ENCODE assay signal across 32 cellular contexts in the genomic region with DNA sequence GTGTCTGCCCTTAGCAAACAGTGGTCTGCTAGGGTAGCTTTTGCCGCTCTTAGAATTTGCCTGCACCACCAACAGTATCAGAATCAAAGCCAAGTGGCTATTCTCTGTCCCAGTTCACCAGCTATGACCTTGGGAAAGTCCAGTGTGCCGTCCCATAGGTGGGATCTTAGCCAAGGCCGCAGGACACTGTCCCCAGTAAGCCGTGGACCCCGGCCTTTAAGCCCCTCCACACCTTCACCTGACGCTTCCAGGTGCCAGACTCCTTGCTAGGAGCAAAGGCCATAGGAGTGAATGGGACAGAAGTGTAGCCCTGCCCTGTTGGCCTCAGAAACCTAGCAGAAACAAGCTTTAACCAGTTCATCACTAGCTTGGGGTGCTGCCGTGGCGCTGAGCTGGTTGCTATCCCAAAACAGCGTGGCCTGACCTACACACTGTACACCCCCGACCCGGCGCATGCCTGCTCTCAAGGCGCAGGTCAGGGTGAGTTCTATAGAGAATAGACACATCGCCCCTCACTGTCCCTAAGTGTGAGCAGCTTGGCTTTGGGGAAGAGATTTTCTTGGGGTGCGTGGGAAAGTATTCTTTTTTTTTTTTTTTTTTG. TPM values are rescaled to one million over a fixed set of nuclear protein-coding genes. Genes with fewer than 3 reads are reported as not detected.
DNase-seq lines count a peak whose midpoint lies in the region; ATAC-seq and TF ChIP-seq lines count a peak whose summit lies in the region.
"Had no signal": no experiment of that assay in that cellular context is flagged by ENCODE, and none has a peak within 500 bp of the region (broad histone marks: within the 10 kb centered on the region; RNA-seq: fewer than 3 reads in every experiment).

No MANE protein-coding gene starts in this region.

- H3K9me3 ChIP-seq in neutrophil (no peaks in the 10 kb centered on the region), body of pancreas (no peaks in the 10 kb centered on the region)
- H3K9me3 ChIP-seq: ascending aorta, esophagus muscularis mucosa, heart left ventricle, SJCRH30, thoracic aorta had no signal

- CTCF ChIA-PET in activated CD4-positive, alpha-beta T cell treated with anti-CD3 and anti-CD28 coated beads for 36 hours (lab: Charles Lee) = interaction anchor here (0.9 kb wide), 1 partner anchor 16 kb away, joined by 3 read pairs; no protein-coding TSS in a partner anchor

- 79 to 83% methylated on average over 15 of the region's 15 CpGs for WGBS in body of pancreas, 2 donors

- H3K4me1 ChIP-seq in neutrophil (ENCODE audit: control insufficient read depth in 1 of 2, insufficient read depth in 1 of 2, low read depth in 1 of 2, low read length in 1 of 2) (peaks cover 37 to 44% of the 10 kb centered on the region in 2 experiments), body of pancreas (peaks cover 23% of the 10 kb centered on the region)
- H3K4me1 ChIP-seq: parathyroid adenoma had no signal

- peak overlapping the region; percentile 10 for H3K27ac Mint-ChIP-seq in activated CD4-positive, alpha-beta T cell treated with anti-CD3 and anti-CD28 coated beads for 36 hours
- H3K27ac Mint-ChIP-seq in effector memory CD8-positive, alpha-beta T cell = peak overlapping the region; percentile 98 to 99
- H3K27ac Mint-ChIP-seq: activated CD4-positive, alpha-beta T cell treated with anti-CD3 and anti-CD28 coated beads, Interleukin-2, amount 10 ng/mL, durations not matched to agents 24 days and 14 days; stimulated activated naive CD8-positive, alpha-beta T cell treated with anti-CD3 and anti-CD28 coated beads, Interleukin-15, Interleukin-2, amounts not matched to agents 100 ng/mL and 50 ng/mL, for 24 hours had no signal

- TF ChIP-seq CTCF in neutrophil (IDR thresholded peaks at IDR 0.05) (no peak), body of pancreas (IDR thresholded peaks at IDR 0.05) (no peak)

- no peak for ATAC-seq in activated CD4-positive, alpha-beta T cell treated with anti-CD3 and anti-CD28 coated beads for 36 hours
- ATAC-seq in effector memory CD8-positive, alpha-beta T cell (replicated peaks) = no peak
- no peak for ATAC-seq in esophagus mucosa
- no peak for ATAC-seq in GM18867 (IDR thresholded peaks at IDR 0.05; ENCODE audit: unreplicated experiment)
- ATAC-seq in body of pancreas = no peak
- ATAC-seq: heart left ventricle; naive thymus-derived CD4-positive, alpha-beta T cell; Panc1 had no signal

- peaks cover 58% of the 10 kb centered on the region for H3K4me1 Mint-ChIP-seq in activated CD4-positive, alpha-beta T cell treated with anti-CD3 and anti-CD28 coated beads for 36 hours
- H3K4me1 Mint-ChIP-seq in effector memory CD8-positive, alpha-beta T cell (ENCODE audit: low read depth in 2 of 2) = peaks cover 43 to 50% of the 10 kb centered on the region in 2 donors

- no peak for DNase-seq in activated CD4-positive, alpha-beta T cell treated with anti-CD3 and anti-CD28 coated beads for 36 hours
- DNase-seq in activated CD4-positive, alpha-beta T cell treated with anti-CD3 and anti-CD28 coated beads, Interleukin-2, amount 50 U/mL, for 1 hour = no peak
- DNase-seq in D341Med (ENCODE audit: low spot score) (peak; percentile 8), body of pancreas (no peak)
- DNase-seq in effector memory CD8-positive, alpha-beta T cell = no peak
- DNase-seq: activated CD4-positive, alpha-beta T cell treated with anti-CD3 and anti-CD28 coated beads, Interleukin-2, amount 10 ng/mL, durations not matched to agents 24 days and 14 days; activated T-cell treated with anti-CD3 and anti-CD28 coated beads, Interleukin-2, amount 50 U/mL, for 48 hours; caudate nucleus; foreskin fibroblast; heart left ventricle; islet precursor cell; midbrain; naive thymus-derived CD4-positive, alpha-beta T cell; NCI-H1436 treated with DMSO at 0.1 percent for 48 hours; NCI-H226; SJCRH30; small intestine; SW 1271; T-helper 9 cell; WERI-Rb-1 had no signal

- H3K4me3 ChIP-seq in neutrophil (ENCODE audit: low read depth in 1 of 2, low read length in 1 of 2) (no peak overlapping the region), body of pancreas (no peak overlapping the region)
- H3K4me3 ChIP-seq: ascending aorta, esophagus muscularis mucosa, heart left ventricle, SJCRH30, thoracic aorta had no signal

- no peak for TF ChIP-seq POLR2A in body of pancreas (IDR thresholded peaks at IDR 0.05)

- POLR2A ChIA-PET in activated CD4-positive, alpha-beta T cell treated with anti-CD3 and anti-CD28 coated beads for 36 hours (lab: Charles Lee) = no interaction called here

- peaks cover 58% of the 10 kb centered on the region for H3K36me3 ChIP-seq in neutrophil
- H3K36me3 ChIP-seq in body of pancreas (replicated peaks in 1 of 2; ENCODE audit: insufficient read depth in 1 of 2, low read depth in 2 of 2) = peaks cover 3 to 4% of the 10 kb centered on the region in 2 donors

- intact Hi-C loops in activated CD4-positive, alpha-beta T cell treated with anti-CD3 and anti-CD28 coated beads for 36 hours (cut with DNase I, micrococcal nuclease) = loop anchor here (10.0 kb wide), 2 partner anchors 157 to 1907 kb away; a partner anchor contains a TSS
- intact Hi-C loops in body of pancreas (cut with DNase I) = no loop called here

- H3K36me3 Mint-ChIP-seq in activated CD4-positive, alpha-beta T cell treated with anti-CD3 and anti-CD28 coated beads for 36 hours (ENCODE audit: low read depth) = peaks cover 50% of the 10 kb centered on the region
- H3K36me3 Mint-ChIP-seq in effector memory CD8-positive, alpha-beta T cell (ENCODE audit: insufficient read depth) = peaks cover 67% of the 10 kb centered on the region

- H3K27me3 ChIP-seq in neutrophil (no peaks in the 10 kb centered on the region), body of pancreas (no peaks in the 10 kb centered on the region)
- H3K27me3 ChIP-seq: ascending aorta, esophagus muscularis mucosa, heart left ventricle, SJCRH30 had no signal

- H3K27ac ChIP-seq in neutrophil (peak overlapping the region; percentile 36), body of pancreas (no peak overlapping the region)
- H3K27ac ChIP-seq: 22Rv1, ascending aorta, C4-2B, esophagus muscularis mucosa, heart left ventricle, parathyroid adenoma, SJCRH30, thoracic aorta, WERI-Rb-1 had no signal

- no peak overlapping the region for H3K4me3 Mint-ChIP-seq in activated CD4-positive, alpha-beta T cell treated with anti-CD3 and anti-CD28 coated beads for 36 hours
- H3K4me3 Mint-ChIP-seq in effector memory CD8-positive, alpha-beta T cell = no peak overlapping the region
- H3K4me3 Mint-ChIP-seq: activated CD4-positive, alpha-beta T cell treated with anti-CD3 and anti-CD28 coated beads, Interleukin-2, amount 10 ng/mL, durations not matched to agents 24 days and 14 days; dendritic cell treated with granulocyte-macrophage colony-stimulating factor and Interleukin-4, amounts not matched to agents 40 ng/mL and 50 ng/mL, for 4 days; stimulated activated naive CD8-positive, alpha-beta T cell treated with anti-CD3 and anti-CD28 coated beads, Interleukin-15, Interleukin-2, amounts not matched to agents 100 ng/mL and 50 ng/mL, for 24 hours had no signal

- H3K9me3 Mint-ChIP-seq in activated CD4-positive, alpha-beta T cell treated with anti-CD3 and anti-CD28 coated beads for 36 hours (ENCODE audit: low read depth) = no peaks in the 10 kb centered on the region
- no peaks in the 10 kb centered on the region for H3K9me3 Mint-ChIP-seq in effector memory CD8-positive, alpha-beta T cell
- H3K9me3 Mint-ChIP-seq: activated CD4-positive, alpha-beta T cell treated with anti-CD3 and anti-CD28 coated beads, Interleukin-2, amount 10 ng/mL, durations not matched to agents 24 days and 14 days; dendritic cell treated with granulocyte-macrophage colony-stimulating factor and Interleukin-4, amounts not matched to agents 40 ng/mL and 50 ng/mL, for 4 days; naive thymus-derived CD4-positive, alpha-beta T cell; stimulated activated naive CD8-positive, alpha-beta T cell treated with anti-CD3 and anti-CD28 coated beads, Interleukin-15, Interleukin-2, amounts not matched to agents 100 ng/mL and 50 ng/mL, for 24 hours had no signal

- no peaks in the 10 kb centered on the region for H3K27me3 Mint-ChIP-seq in activated CD4-positive, alpha-beta T cell treated with anti-CD3 and anti-CD28 coated beads for 36 hours
- no peaks in the 10 kb centered on the region for H3K27me3 Mint-ChIP-seq in effector memory CD8-positive, alpha-beta T cell
- H3K27me3 Mint-ChIP-seq: activated CD4-positive, alpha-beta T cell treated with anti-CD3 and anti-CD28 coated beads, Interleukin-2, amount 10 ng/mL, durations not matched to agents 24 days and 14 days; dendritic cell treated with granulocyte-macrophage colony-stimulating factor and Interleukin-4, amounts not matched to agents 40 ng/mL and 50 ng/mL, for 4 days; naive thymus-derived CD4-positive, alpha-beta T cell; stimulated activated naive CD8-positive, alpha-beta T cell treated with anti-CD3 and anti-CD28 coated beads, Interleukin-15, Interleukin-2, amounts not matched to agents 100 ng/mL and 50 ng/mL, for 24 hours had no signal

RNA-seq across cellular contexts. Expression of a gene that starts 4.5 kb away (rescaled TPM):
- total RNA-seq in activated CD4-positive, alpha-beta T cell treated with anti-CD3 and anti-CD28 coated beads for 36 hours = 10 to 100 TPM; 23.5 to 32.4 TPM
- 19.6 TPM for total RNA-seq in esophagus mucosa
- total RNA-seq in body of pancreas = 10 to 100 TPM in 1 of 2 donors, 1 to 10 TPM in 1; 9.1 to 14.2 TPM
